Comparison of ENCODE assay signal across 16 cellular contexts in the genomic region with DNA sequence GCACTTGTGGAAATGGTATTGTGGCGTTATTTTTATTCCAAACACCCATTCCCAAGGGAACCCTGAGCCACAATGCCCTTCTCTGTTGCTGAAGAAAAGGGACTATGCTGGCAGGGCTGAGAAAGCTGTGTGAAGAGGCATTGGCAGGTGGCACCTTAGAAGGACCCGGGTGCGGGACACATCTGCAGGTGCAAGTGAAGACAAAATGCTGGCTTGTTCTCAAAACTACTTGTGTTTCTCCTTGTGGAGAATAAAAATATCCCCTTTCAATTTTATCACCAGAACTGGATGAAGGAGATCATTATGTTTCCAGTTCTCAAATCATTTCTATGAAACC.
"Had no signal": no experiment of that assay in that cellular context is flagged by ENCODE, and none has a peak within 500 bp of the region (broad histone marks: within the 10 kb centered on the region; RNA-seq: fewer than 3 reads in every experiment).

No MANE protein-coding gene starts in this region.

- H3K36me3 ChIP-seq: lower lobe of right lung, neutrophil, transverse colon had no signal

- H3K27me3 ChIP-seq: neutrophil, transverse colon had no signal

- DNase-seq: activated B cell treated with CpG ODN at 0.5 μM for 24 hours; activated CD4-positive, alpha-beta T cell treated with anti-CD3 and anti-CD28 coated beads, Interleukin-2, amount 10 ng/mL, durations not matched to agents 7 days and 5 days; activated CD8-positive, alpha-beta memory T cell treated with anti-CD3 and anti-CD28 coated beads for 24 hours; activated naive CD4-positive, alpha-beta T cell treated with anti-CD3 and anti-CD28 coated beads, Interleukin-2, amount 10 ng/mL, durations not matched to agents 7 days and 5 days; activated T-cell treated with anti-CD3 and anti-CD28 coated beads for 4 hours; central memory CD4-positive, alpha-beta T cell; effector memory CD4-positive, alpha-beta T cell; hippocampal formation; kidney glomerular epithelial cell; lower lobe of right lung; naive B cell; small intestine; T-helper 17 cell; transverse colon had no signal

- H3K4me3 ChIP-seq: lower lobe of right lung, transverse colon had no signal

- ATAC-seq: lower lobe of right lung; stimulated activated memory B cell treated with anti-CD40 and anti-IgM and Interleukin-4, amounts not matched to agents 10 μg/mL and 1 μg/mL and 100 μg/mL, for 72 hours; T-helper 17 cell had no signal

- H3K9me3 ChIP-seq: lower lobe of right lung, neutrophil, transverse colon had no signal

- H3K27ac ChIP-seq: lower lobe of right lung, neutrophil had no signal

- H3K4me1 ChIP-seq: lower lobe of right lung had no signal
